ENCODE assay signal across 1 cellular context in the genomic region with DNA sequence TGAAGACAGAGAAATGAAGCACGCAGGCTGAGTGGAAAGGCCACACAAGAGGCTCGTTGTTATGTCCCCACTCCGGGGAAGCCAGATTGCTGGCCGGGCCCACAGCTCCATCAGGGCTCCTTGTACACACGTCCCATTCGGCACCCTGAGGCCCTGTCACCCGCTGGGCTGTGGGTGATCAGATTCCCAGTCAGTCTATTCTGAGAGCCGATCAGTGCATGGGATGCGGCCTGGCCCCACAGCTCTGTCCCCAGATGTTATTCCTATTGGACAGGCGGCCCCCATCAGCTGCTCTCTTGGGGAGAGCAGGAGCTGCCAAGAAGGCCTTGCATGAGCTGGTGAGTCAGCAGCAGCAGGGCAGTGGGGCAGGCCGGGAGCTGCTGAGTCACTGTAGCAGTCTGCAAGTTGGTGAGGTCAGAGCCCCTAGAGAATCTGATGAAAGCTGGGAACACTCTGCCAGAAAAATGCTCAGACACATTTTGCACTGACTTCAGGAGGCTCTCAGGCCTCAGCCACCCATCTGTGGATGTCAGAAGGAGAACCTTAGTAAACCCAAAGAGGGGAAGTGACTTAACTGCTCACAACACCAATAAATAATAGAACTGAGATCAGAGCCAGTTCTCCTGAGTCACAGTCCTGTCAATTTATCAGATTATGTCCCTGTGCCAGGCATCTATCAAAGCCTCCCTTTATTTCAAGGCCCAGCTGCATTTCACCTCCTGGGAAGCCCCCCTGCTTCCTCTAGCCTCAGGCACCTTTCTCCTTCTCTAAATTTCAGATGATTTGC.
TF ChIP-seq lines count a peak whose summit lies in the region.

No MANE protein-coding gene starts in this region.

TF ChIP-seq in HEK293, 187 proteins besides CTCF, POLR2A, EP300 and RAD21 (continued from another document and continues in another):
- TF ChIP-seq ZNF639 (tag by site-specific recombination; IDR thresholded peaks at IDR 0.05) = peak; percentile 77; the same call in 1 of the 2 replicates
- peak; percentile 83 for TF ChIP-seq KLF10 (tag by site-specific recombination; IDR thresholded peaks at IDR 0.05)
- peak; percentile 91 for TF ChIP-seq PRDM10 (tag by site-specific recombination; IDR thresholded peaks at IDR 0.05)
- no peak for TF ChIP-seq ZNF354C (tag by site-specific recombination; IDR thresholded peaks at IDR 0.05; ENCODE audit: borderline replicate concordance, low read depth)
- TF ChIP-seq SETDB1 (IDR thresholded peaks at IDR 0.05; ENCODE audit: insufficient read length, low read length) = no peak
- TF ChIP-seq ZNF394 (tag by site-specific recombination; IDR thresholded peaks at IDR 0.05; ENCODE audit: borderline replicate concordance) = peak; percentile 93
- TF ChIP-seq KLF1 (tag by site-specific recombination; IDR thresholded peaks at IDR 0.05) = no peak
- TF ChIP-seq ZNF561 (tag by site-specific recombination; IDR thresholded peaks at IDR 0.05; ENCODE audit: borderline replicate concordance) = peak; percentile 82; the same call in 1 of the 2 replicates
- no peak for TF ChIP-seq PRDM2 (tag by site-specific recombination; IDR thresholded peaks at IDR 0.05; ENCODE audit: borderline replicate concordance)
- TF ChIP-seq BCL11B (tag by site-specific recombination; IDR thresholded peaks at IDR 0.05; ENCODE audit: low read depth) = no peak
- TF ChIP-seq ZFP69B (tag by site-specific recombination; IDR thresholded peaks at IDR 0.05) = peak; percentile 97
- no peak for TF ChIP-seq ZNF18 (tag by site-specific recombination; IDR thresholded peaks at IDR 0.05)
- TF ChIP-seq PATZ1 (tag by site-specific recombination; IDR thresholded peaks at IDR 0.05) = peak; percentile 93
- 0 out of 2 replicates have a peak, but pooled peaks have one; percentile 30 for TF ChIP-seq SP3 (tag by site-specific recombination; IDR thresholded peaks at IDR 0.05)
- no peak for TF ChIP-seq ZNF23 (tag by site-specific recombination; IDR thresholded peaks at IDR 0.05; ENCODE audit: borderline replicate concordance)
- peak; percentile 96 for TF ChIP-seq ZNF629 (tag by site-specific recombination; IDR thresholded peaks at IDR 0.05)
- no peak for TF ChIP-seq ELK4 (IDR thresholded peaks at IDR 0.05; ENCODE audit: borderline replicate concordance, low read depth, low read length)
- TF ChIP-seq ZNF433 (tag by site-specific recombination; IDR thresholded peaks at IDR 0.05; ENCODE audit: low read depth) = no peak
- peak; percentile 89 for TF ChIP-seq SP7 (tag by site-specific recombination; IDR thresholded peaks at IDR 0.05)
- TF ChIP-seq ZNF76 (tag by site-specific recombination; IDR thresholded peaks at IDR 0.05; ENCODE audit: borderline replicate concordance, low read depth) = peak; percentile 92
- TF ChIP-seq ZBTB8A (tag by site-specific recombination; IDR thresholded peaks at IDR 0.05) = peak; percentile 77
- peak; percentile 89 for TF ChIP-seq GLIS1 (tag by site-specific recombination; IDR thresholded peaks at IDR 0.05)
- peak; percentile 40; the same call in 1 of the 2 replicates for TF ChIP-seq ZNF398 (tag by site-specific recombination; IDR thresholded peaks at IDR 0.05)
- TF ChIP-seq ZEB2 (tag by site-specific recombination; IDR thresholded peaks at IDR 0.05) = peak; percentile 97
- no peak for TF ChIP-seq ZNF169 (tag by site-specific recombination; IDR thresholded peaks at IDR 0.05)
- no peak for TF ChIP-seq ZNF701 (tag by site-specific recombination; IDR thresholded peaks at IDR 0.05)
- TF ChIP-seq, protein P1, sequence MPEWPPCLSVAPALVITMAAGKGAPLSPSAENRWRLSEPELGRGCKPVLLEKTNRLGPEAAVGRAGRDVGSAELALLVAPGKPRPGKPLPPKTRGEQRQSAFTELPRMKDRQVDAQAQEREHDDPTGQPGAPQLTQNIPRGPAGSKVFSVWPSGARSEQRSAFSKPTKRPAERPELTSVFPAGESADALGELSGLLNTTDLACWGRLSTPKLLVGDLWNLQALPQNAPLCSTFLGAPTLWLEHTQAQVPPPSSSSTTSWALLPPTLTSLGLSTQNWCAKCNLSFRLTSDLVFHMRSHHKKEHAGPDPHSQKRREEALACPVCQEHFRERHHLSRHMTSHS (tag by site-specific recombination; IDR thresholded peaks at IDR 0.05) = no peak
- peak; percentile 55; the same call in 1 of the 2 replicates for TF ChIP-seq ZSCAN4 (tag by site-specific recombination; IDR thresholded peaks at IDR 0.05)
- TF ChIP-seq ZNF521 (tag by site-specific recombination; IDR thresholded peaks at IDR 0.05) = no peak
